In the genomic region with DNA sequence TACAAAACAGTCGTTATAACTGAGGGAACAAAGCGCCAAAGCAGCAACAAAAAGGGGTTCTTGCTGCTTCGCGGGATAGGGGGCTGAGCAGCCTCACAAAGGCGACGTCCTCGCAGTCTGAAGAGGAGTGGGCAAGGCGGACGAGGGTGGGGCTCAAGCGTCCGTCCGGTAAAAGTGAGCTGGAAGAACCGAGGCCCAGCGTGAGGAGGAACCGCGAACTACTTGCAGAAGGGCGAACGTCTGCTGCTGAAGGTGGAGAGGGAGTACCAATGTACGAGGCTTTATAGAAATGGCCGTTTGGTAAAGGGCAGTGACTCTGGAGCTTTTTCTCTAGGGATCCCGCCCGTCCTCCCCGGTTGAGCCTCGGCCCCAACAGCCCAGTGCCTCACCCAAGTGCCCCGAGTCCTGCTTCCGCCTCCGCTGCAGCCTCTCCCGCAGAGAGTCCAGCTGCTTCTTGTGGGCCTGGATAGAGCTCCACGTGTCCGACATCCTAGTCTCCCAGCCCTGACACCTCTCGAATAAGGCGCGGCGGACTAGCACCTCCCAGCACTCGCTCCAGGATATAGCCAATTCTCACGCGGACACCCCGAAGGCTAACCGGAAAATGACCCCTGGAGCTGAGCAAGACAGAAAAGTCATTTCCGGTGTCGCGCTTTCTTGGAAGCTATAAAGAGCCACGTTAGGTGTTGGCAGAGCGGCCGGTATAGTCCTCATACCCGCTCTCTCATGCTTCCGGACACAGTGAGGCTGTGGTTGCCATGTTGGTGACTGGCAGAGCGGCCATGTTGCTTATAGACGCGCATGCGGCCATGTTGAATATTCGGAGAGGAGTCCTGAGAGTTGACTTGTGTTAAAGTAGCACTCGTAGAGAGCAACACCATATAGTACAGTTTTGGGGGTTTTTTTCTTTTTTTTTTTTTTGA, we compare ENCODE assay signal across 1 cellular context.
TF ChIP-seq lines count a peak whose summit lies in the region.

A gene (minus strand): TSS at position 606 of the 923 bp plus-strand sequence. CDS start 117 bp downstream, at position 489.

TF ChIP-seq in HepG2, 621 proteins besides CTCF, POLR2A, EP300 and RAD21 (continued from another document and continues in another):
- TF ChIP-seq, protein P1, sequence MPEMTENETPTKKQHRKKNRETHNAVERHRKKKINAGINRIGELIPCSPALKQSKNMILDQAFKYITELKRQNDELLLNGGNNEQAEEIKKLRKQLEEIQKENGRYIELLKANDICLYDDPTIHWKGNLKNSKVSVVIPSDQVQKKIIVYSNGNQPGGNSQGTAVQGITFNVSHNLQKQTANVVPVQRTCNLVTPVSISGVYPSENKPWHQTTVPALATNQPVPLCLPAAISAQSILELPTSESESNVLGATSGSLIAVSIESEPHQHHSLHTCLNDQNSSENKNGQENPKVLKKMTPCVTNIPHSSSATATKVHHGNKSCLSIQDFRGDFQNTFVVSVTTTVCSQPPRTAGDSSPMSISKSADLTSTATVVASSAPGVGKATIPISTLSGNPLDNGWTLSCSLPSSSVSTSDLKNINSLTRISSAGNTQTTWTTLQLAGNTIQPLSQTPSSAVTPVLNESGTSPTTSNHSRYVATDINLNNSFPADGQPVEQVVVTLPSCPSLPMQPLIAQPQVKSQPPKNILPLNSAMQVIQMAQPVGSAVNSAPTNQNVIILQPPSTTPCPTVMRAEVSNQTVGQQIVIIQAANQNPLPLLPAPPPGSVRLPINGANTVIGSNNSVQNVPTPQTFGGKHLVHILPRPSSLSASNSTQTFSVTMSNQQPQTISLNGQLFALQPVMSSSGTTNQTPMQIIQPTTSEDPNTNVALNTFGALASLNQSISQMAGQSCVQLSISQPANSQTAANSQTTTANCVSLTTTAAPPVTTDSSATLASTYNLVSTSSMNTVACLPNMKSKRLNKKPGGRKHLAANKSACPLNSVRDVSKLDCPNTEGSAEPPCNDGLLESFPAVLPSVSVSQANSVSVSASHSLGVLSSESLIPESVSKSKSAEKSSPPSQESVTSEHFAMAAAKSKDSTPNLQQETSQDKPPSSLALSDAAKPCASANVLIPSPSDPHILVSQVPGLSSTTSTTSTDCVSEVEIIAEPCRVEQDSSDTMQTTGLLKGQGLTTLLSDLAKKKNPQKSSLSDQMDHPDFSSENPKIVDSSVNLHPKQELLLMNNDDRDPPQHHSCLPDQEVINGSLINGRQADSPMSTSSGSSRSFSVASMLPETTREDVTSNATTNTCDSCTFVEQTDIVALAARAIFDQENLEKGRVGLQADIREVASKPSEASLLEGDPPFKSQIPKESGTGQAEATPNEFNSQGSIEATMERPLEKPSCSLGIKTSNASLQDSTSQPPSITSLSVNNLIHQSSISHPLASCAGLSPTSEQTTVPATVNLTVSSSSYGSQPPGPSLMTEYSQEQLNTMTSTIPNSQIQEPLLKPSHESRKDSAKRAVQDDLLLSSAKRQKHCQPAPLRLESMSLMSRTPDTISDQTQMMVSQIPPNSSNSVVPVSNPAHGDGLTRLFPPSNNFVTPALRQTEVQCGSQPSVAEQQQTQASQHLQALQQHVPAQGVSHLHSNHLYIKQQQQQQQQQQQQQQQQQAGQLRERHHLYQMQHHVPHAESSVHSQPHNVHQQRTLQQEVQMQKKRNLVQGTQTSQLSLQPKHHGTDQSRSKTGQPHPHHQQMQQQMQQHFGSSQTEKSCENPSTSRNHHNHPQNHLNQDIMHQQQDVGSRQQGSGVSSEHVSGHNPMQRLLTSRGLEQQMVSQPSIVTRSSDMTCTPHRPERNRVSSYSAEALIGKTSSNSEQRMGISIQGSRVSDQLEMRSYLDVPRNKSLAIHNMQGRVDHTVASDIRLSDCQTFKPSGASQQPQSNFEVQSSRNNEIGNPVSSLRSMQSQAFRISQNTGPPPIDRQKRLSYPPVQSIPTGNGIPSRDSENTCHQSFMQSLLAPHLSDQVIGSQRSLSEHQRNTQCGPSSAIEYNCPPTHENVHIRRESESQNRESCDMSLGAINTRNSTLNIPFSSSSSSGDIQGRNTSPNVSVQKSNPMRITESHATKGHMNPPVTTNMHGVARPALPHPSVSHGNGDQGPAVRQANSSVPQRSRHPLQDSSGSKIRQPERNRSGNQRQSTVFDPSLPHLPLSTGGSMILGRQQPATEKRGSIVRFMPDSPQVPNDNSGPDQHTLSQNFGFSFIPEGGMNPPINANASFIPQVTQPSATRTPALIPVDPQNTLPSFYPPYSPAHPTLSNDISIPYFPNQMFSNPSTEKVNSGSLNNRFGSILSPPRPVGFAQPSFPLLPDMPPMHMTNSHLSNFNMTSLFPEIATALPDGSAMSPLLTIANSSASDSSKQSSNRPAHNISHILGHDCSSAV (CRISPR knock-in tag; IDR thresholded peaks at IDR 0.05; ENCODE audit: borderline replicate concordance) = 0 out of 2 replicates have a peak, but pooled peaks have one; percentile 96
- TF ChIP-seq, protein P2, sequence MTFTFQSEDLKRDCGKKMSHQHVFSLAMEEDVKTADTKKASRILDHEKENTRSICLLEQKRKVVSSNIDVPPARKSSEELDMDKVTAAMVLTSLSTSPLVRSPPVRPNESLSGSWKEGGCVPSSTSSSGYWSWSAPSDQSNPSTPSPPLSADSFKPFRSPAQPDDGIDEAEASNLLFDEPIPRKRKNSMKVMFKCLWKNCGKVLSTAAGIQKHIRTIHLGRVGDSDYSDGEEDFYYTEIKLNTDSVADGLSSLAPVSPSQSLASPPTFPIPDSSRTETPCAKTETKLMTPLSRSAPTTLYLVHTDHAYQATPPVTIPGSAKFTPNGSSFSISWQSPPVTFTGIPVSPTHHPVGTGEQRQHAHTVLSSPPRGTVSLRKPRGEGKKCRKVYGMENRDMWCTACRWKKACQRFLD (CRISPR knock-in tag; IDR thresholded peaks at IDR 0.05; ENCODE audit: borderline replicate concordance) = peak; percentile 90
- peak; percentile 82; the same call in 1 of the 2 replicates for TF ChIP-seq MIER2 (CRISPR knock-in tag; IDR thresholded peaks at IDR 0.05)
- TF ChIP-seq FOXC1 (CRISPR knock-in tag; IDR thresholded peaks at IDR 0.05; ENCODE audit: borderline replicate concordance) = peak; percentile 92; the same call in 1 of the 2 replicates
- TF ChIP-seq ZNF446 (CRISPR knock-in tag; IDR thresholded peaks at IDR 0.05) = no peak
- TF ChIP-seq ZSCAN25 (CRISPR knock-in tag; IDR thresholded peaks at IDR 0.05) = no peak; the same call in 1 of the 2 replicates
- TF ChIP-seq, protein P3, sequence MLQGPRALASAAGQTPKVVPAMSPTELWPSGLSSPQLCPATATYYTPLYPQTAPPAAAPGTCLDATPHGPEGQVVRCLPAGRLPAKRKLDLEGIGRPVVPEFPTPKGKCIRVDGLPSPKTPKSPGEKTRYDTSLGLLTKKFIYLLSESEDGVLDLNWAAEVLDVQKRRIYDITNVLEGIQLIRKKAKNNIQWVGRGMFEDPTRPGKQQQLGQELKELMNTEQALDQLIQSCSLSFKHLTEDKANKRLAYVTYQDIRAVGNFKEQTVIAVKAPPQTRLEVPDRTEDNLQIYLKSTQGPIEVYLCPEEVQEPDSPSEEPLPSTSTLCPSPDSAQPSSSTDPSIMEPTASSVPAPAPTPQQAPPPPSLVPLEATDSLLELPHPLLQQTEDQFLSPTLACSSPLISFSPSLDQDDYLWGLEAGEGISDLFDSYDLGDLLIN (CRISPR knock-in tag; IDR thresholded peaks at IDR 0.05; ENCODE audit: borderline replicate concordance) = peak; percentile 23; the same call in 1 of the 2 replicates
- no peak for TF ChIP-seq LCORL (IDR thresholded peaks at IDR 0.05)
- peak; percentile 86; the same call in 1 of the 2 replicates for TF ChIP-seq LCORL (CRISPR knock-in tag; IDR thresholded peaks at IDR 0.05)
- TF ChIP-seq CHD2 (IDR thresholded peaks at IDR 0.05; ENCODE audit: low read depth, low read length) = peak; percentile 83
- peak; percentile 70 for TF ChIP-seq ZNF746 (CRISPR knock-in tag; IDR thresholded peaks at IDR 0.05)
- TF ChIP-seq, protein P4, sequence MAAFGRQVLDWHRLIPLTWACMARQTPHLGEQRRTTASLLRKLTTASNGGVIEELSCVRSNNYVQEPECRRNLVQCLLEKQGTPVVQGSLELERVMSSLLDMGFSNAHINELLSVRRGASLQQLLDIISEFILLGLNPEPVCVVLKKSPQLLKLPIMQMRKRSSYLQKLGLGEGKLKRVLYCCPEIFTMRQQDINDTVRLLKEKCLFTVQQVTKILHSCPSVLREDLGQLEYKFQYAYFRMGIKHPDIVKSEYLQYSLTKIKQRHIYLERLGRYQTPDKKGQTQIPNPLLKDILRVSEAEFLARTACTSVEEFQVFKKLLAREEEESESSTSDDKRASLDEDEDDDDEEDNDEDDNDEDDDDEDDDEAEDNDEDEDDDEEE (CRISPR knock-in tag; IDR thresholded peaks at IDR 0.05) = no peak
- TF ChIP-seq IRX3 (CRISPR knock-in tag; IDR thresholded peaks at IDR 0.05; ENCODE audit: borderline replicate concordance, low read depth) = peak; percentile 89
- TF ChIP-seq NR2F2 (IDR thresholded peaks at IDR 0.05; ENCODE audit: borderline replicate concordance, low read depth) = peak; percentile 35; the same call in 1 of the 2 replicates
- peak; percentile 99 for TF ChIP-seq CREM (IDR thresholded peaks at IDR 0.05)
- TF ChIP-seq CREM (CRISPR knock-in tag; IDR thresholded peaks at IDR 0.05) = no peak
- TF ChIP-seq, protein P5, sequence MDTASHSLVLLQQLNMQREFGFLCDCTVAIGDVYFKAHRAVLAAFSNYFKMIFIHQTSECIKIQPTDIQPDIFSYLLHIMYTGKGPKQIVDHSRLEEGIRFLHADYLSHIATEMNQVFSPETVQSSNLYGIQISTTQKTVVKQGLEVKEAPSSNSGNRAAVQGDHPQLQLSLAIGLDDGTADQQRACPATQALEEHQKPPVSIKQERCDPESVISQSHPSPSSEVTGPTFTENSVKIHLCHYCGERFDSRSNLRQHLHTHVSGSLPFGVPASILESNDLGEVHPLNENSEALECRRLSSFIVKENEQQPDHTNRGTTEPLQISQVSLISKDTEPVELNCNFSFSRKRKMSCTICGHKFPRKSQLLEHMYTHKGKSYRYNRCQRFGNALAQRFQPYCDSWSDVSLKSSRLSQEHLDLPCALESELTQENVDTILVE (CRISPR knock-in tag; IDR thresholded peaks at IDR 0.05) = peak; percentile 92
- peak; percentile 90; the same call in 1 of the 2 replicates for TF ChIP-seq SNAI1 (CRISPR knock-in tag; IDR thresholded peaks at IDR 0.05; ENCODE audit: borderline replicate concordance)
- 0 out of 2 replicates have a peak, but pooled peaks have one; percentile 53 for TF ChIP-seq ZNF569 (CRISPR knock-in tag; IDR thresholded peaks at IDR 0.05; ENCODE audit: borderline replicate concordance)
- TF ChIP-seq, protein P6, sequence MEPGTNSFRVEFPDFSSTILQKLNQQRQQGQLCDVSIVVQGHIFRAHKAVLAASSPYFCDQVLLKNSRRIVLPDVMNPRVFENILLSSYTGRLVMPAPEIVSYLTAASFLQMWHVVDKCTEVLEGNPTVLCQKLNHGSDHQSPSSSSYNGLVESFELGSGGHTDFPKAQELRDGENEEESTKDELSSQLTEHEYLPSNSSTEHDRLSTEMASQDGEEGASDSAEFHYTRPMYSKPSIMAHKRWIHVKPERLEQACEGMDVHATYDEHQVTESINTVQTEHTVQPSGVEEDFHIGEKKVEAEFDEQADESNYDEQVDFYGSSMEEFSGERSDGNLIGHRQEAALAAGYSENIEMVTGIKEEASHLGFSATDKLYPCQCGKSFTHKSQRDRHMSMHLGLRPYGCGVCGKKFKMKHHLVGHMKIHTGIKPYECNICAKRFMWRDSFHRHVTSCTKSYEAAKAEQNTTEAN (CRISPR knock-in tag; conservative IDR thresholded peaks at IDR 0.05) = peak; percentile 58; the same call in 1 of the 2 replicates
- no peak for TF ChIP-seq SMC3 (IDR thresholded peaks at IDR 0.05; ENCODE audit: low read length)
- peak; percentile 95 for TF ChIP-seq POLR2AphosphoS5 (IDR thresholded peaks at IDR 0.05; ENCODE audit: low read depth, low read length)
- TF ChIP-seq MED8 (CRISPR knock-in tag; IDR thresholded peaks at IDR 0.05; ENCODE audit: insufficient replicate concordance) = peak; percentile 89
- TF ChIP-seq PHF8 (CRISPR knock-in tag; IDR thresholded peaks at IDR 0.05) = peak; percentile 95
- TF ChIP-seq ZNF510 (CRISPR knock-in tag; IDR thresholded peaks at IDR 0.05; ENCODE audit: low read depth) = no peak
- TF ChIP-seq, protein P7, sequence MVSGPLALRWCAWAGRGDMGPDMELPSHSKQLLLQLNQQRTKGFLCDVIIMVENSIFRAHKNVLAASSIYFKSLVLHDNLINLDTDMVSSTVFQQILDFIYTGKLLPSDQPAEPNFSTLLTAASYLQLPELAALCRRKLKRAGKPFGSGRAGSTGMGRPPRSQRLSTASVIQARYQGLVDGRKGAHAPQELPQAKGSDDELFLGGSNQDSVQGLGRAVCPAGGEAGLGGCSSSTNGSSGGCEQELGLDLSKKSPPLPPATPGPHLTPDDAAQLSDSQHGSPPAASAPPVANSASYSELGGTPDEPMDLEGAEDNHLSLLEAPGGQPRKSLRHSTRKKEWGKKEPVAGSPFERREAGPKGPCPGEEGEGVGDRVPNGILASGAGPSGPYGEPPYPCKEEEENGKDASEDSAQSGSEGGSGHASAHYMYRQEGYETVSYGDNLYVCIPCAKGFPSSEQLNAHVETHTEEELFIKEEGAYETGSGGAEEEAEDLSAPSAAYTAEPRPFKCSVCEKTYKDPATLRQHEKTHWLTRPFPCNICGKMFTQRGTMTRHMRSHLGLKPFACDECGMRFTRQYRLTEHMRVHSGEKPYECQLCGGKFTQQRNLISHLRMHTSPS (CRISPR knock-in tag; IDR thresholded peaks at IDR 0.05; ENCODE audit: low read depth) = no peak; the same call in 1 of the 2 replicates
- peak; percentile 71; the same call in 1 of the 2 replicates for TF ChIP-seq ZNF180 (CRISPR knock-in tag; IDR thresholded peaks at IDR 0.05; ENCODE audit: borderline replicate concordance, low read depth)
- peak; percentile 97 for TF ChIP-seq ZNF598 (CRISPR knock-in tag; IDR thresholded peaks at IDR 0.05; ENCODE audit: borderline replicate concordance)
- TF ChIP-seq ZNF703 (CRISPR knock-in tag; IDR thresholded peaks at IDR 0.05; ENCODE audit: borderline replicate concordance) = peak; percentile 48; the same call in 1 of the 2 replicates
- peak; percentile 97 for TF ChIP-seq FOXK1 (CRISPR knock-in tag; IDR thresholded peaks at IDR 0.05; ENCODE audit: borderline replicate concordance, low read depth)
- TF ChIP-seq ZNF251 (CRISPR knock-in tag; IDR thresholded peaks at IDR 0.05) = no peak; the same call in 1 of the 2 replicates
- no peak for TF ChIP-seq NFE2L2 (IDR thresholded peaks at IDR 0.05; ENCODE audit: low read length)
- TF ChIP-seq, protein P8, sequence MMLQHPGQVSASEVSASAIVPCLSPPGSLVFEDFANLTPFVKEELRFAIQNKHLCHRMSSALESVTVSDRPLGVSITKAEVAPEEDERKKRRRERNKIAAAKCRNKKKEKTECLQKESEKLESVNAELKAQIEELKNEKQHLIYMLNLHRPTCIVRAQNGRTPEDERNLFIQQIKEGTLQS (CRISPR knock-in tag; IDR thresholded peaks at IDR 0.05) = no peak; the same call in 1 of the 2 replicates
- no peak for TF ChIP-seq SYNCRIP (IDR thresholded peaks at IDR 0.05; ENCODE audit: insufficient read depth, low read depth, low read length)
- TF ChIP-seq, protein P9, sequence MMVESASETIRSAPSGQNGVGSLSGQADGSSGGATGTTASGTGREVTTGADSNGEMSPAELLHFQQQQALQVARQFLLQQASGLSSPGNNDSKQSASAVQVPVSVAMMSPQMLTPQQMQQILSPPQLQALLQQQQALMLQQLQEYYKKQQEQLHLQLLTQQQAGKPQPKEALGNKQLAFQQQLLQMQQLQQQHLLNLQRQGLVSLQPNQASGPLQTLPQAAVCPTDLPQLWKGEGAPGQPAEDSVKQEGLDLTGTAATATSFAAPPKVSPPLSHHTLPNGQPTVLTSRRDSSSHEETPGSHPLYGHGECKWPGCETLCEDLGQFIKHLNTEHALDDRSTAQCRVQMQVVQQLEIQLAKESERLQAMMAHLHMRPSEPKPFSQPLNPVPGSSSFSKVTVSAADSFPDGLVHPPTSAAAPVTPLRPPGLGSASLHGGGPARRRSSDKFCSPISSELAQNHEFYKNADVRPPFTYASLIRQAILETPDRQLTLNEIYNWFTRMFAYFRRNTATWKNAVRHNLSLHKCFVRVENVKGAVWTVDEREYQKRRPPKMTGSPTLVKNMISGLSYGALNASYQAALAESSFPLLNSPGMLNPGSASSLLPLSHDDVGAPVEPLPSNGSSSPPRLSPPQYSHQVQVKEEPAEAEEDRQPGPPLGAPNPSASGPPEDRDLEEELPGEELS (CRISPR knock-in tag; IDR thresholded peaks at IDR 0.05) = peak; percentile 52; the same call in 1 of the 2 replicates
- peak; percentile 84; the same call in 1 of the 2 replicates for TF ChIP-seq ZIK1 (CRISPR knock-in tag; IDR thresholded peaks at IDR 0.05; ENCODE audit: borderline replicate concordance, low read depth)
